19 cellular contexts compared by ENCODE assay signal in genomic region chr4:11039494-11040142, GRCh38.
"Had no signal": no experiment of that assay in that cellular context is flagged by ENCODE, and none has a peak within 500 bp of the region (broad histone marks: within the 10 kb centered on the region; RNA-seq: fewer than 3 reads in every experiment).

No MANE protein-coding gene starts in this region.

- H3K36me3 Mint-ChIP-seq: activated CD4-positive, alpha-beta memory T cell treated with anti-CD3 and anti-CD28 coated beads for 36 hours; activated naive CD4-positive, alpha-beta T cell treated with anti-CD3 and anti-CD28 coated beads, Interleukin-2, amount 50 U/mL, for 72 hours; neural progenitor cell; stimulated activated memory B cell treated with anti-CD40 and anti-IgM and Interleukin-4, amounts not matched to agents 10 μg/mL and 1 μg/mL and 100 μg/mL, for 72 hours had no signal

- H3K4me3 Mint-ChIP-seq: activated CD4-positive, alpha-beta memory T cell treated with anti-CD3 and anti-CD28 coated beads for 36 hours; activated CD4-positive, alpha-beta T cell treated with anti-CD3 and anti-CD28 coated beads for 36 hours; activated T-helper 1 cell treated with anti-CD3 and anti-CD28 coated beads, Interleukin-12 subunit alpha, Interleukin-12 subunit beta, Interleukin-2, Interleukin-4 antibody, amounts not matched to agents 30 ng/mL and 10 ng/mL and 1 ng/mL, durations not matched to agents 14 hours and 24 hours and 36 hours; endodermal cell; neural progenitor cell; stimulated activated memory B cell treated with anti-CD40 and anti-IgM and Interleukin-4, amounts not matched to agents 10 μg/mL and 1 μg/mL and 100 μg/mL, for 72 hours had no signal

- H3K9me3 ChIP-seq: body of pancreas, lower lobe of right lung, psoas muscle, right lobe of liver, thyroid gland had no signal

- H3K9me3 Mint-ChIP-seq: activated CD4-positive, alpha-beta memory T cell treated with anti-CD3 and anti-CD28 coated beads for 36 hours; activated naive CD4-positive, alpha-beta T cell treated with anti-CD3 and anti-CD28 coated beads, Interleukin-2, amount 50 U/mL, for 72 hours; activated T-helper 1 cell treated with anti-CD3 and anti-CD28 coated beads, Interleukin-12 subunit alpha, Interleukin-12 subunit beta, Interleukin-2, Interleukin-4 antibody, amounts not matched to agents 30 ng/mL and 10 ng/mL and 1 ng/mL, durations not matched to agents 14 hours and 24 hours and 36 hours; stimulated activated memory B cell treated with anti-CD40 and anti-IgM and Interleukin-4, amounts not matched to agents 10 μg/mL and 1 μg/mL and 100 μg/mL, for 72 hours had no signal

- ATAC-seq: activated CD4-positive, alpha-beta T cell treated with anti-CD3 and anti-CD28 coated beads for 36 hours; activated naive CD4-positive, alpha-beta T cell treated with anti-CD3 and anti-CD28 coated beads, Interleukin-2, amount 50 U/mL, for 72 hours; body of pancreas; foreskin keratinocyte; lower lobe of right lung; psoas muscle; right lobe of liver; stimulated activated memory B cell treated with anti-CD40 and anti-IgM and Interleukin-4, amounts not matched to agents 10 μg/mL and 1 μg/mL and 100 μg/mL, for 72 hours had no signal

- H3K27me3 ChIP-seq: body of pancreas, neural progenitor cell, right lobe of liver, thyroid gland had no signal

- H3K36me3 ChIP-seq: lower lobe of right lung, neural progenitor cell, right lobe of liver, thyroid gland had no signal

- H3K9ac ChIP-seq: neural progenitor cell had no signal

- H3K4me1 Mint-ChIP-seq: activated CD4-positive, alpha-beta T cell treated with anti-CD3 and anti-CD28 coated beads for 36 hours had no signal

- H3K4me1 ChIP-seq: body of pancreas, foreskin keratinocyte, psoas muscle, right lobe of liver, thyroid gland had no signal

- H3K27ac Mint-ChIP-seq: activated CD4-positive, alpha-beta memory T cell treated with anti-CD3 and anti-CD28 coated beads for 36 hours; activated CD4-positive, alpha-beta T cell treated with anti-CD3 and anti-CD28 coated beads for 36 hours; activated naive CD4-positive, alpha-beta T cell treated with anti-CD3 and anti-CD28 coated beads, Interleukin-2, amount 50 U/mL, for 72 hours; activated T-helper 1 cell treated with anti-CD3 and anti-CD28 coated beads, Interleukin-12 subunit alpha, Interleukin-12 subunit beta, Interleukin-2, Interleukin-4 antibody, amounts not matched to agents 30 ng/mL and 10 ng/mL and 1 ng/mL, durations not matched to agents 14 hours and 24 hours and 36 hours; endodermal cell; neural progenitor cell; stimulated activated memory B cell treated with anti-CD40 and anti-IgM and Interleukin-4, amounts not matched to agents 10 μg/mL and 1 μg/mL and 100 μg/mL, for 72 hours had no signal

- H3K4me3 ChIP-seq: body of pancreas, lower lobe of right lung, neural progenitor cell, psoas muscle, right lobe of liver, thyroid gland had no signal

- DNase-seq: activated CD4-positive, alpha-beta memory T cell treated with anti-CD3 and anti-CD28 coated beads for 36 hours; activated CD4-positive, alpha-beta T cell treated with anti-CD3 and anti-CD28 coated beads for 36 hours; activated gamma-delta T cell treated with Interleukin-2 at 50 U/mL for 16 hours; activated T-cell treated with anti-CD3 and anti-CD28 coated beads for 4 hours; body of pancreas; caudate nucleus; endodermal cell; foreskin keratinocyte; lower lobe of right lung; psoas muscle; right lobe of liver; stimulated activated CD4-positive, alpha-beta T cell treated with anti-CD3 and anti-CD28 coated beads, Interleukin-4, amount 100 ng/mL, for 24 hours; SW 1271 had no signal

- H2AFZ ChIP-seq: neural progenitor cell had no signal

- H3K27ac ChIP-seq: body of pancreas, epithelial cell of prostate, foreskin keratinocyte, lower lobe of right lung, neural progenitor cell, psoas muscle, right lobe of liver, thyroid gland had no signal

- H3K4me2 ChIP-seq: neural progenitor cell had no signal

- H3K27me3 Mint-ChIP-seq: activated CD4-positive, alpha-beta memory T cell treated with anti-CD3 and anti-CD28 coated beads for 36 hours; activated CD4-positive, alpha-beta T cell treated with anti-CD3 and anti-CD28 coated beads for 36 hours; stimulated activated memory B cell treated with anti-CD40 and anti-IgM and Interleukin-4, amounts not matched to agents 10 μg/mL and 1 μg/mL and 100 μg/mL, for 72 hours had no signal
